ENCODE assay signal across 1 cellular context in the genomic region with DNA sequence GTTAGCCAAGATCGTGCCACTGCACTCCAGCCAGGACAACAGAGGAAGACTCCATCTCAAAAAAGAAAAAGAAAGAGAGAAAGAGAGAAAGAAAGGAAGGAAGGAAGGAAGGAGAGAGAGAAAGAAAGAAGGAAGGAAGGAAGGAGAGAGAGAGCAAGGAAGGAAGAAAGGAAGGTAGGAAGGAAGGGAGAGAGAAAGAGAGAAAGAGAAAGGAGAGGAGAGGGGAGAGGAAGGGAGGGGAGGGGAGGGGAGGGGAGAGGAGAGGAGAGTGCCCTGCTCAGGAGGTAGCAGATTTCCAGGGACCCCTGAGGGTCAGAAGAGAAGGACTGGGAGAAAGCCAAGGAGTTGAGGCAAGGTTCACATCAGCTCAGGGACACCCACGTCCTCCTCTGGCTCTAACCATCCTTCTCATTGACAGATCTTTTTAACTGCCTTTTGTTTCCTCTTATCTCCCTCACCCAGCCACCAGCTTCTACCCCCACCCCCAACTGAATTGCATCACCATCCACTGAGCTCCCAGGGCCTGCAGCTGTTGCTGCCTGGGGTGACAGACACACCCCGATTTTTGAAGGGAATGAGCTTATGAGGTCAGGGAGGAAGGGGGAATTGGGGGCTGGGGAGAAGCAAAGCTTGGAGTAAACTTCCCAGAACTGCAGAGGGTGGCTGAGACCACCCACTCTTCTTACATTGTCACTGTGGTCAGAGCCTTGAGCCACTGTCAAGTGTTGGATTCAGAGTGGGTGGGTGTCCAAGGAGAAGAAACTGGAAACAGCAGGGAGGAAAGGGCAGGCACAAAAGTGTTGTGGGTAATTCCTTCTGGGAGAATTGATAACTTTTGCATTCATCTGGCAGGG.
TF ChIP-seq lines count a peak whose summit lies in the region.

No MANE protein-coding gene starts in this region.

TF ChIP-seq in K562, 482 proteins besides CTCF, POLR2A, EP300 and RAD21 (continued from another document and continues in another):
- TF ChIP-seq, protein P1, sequence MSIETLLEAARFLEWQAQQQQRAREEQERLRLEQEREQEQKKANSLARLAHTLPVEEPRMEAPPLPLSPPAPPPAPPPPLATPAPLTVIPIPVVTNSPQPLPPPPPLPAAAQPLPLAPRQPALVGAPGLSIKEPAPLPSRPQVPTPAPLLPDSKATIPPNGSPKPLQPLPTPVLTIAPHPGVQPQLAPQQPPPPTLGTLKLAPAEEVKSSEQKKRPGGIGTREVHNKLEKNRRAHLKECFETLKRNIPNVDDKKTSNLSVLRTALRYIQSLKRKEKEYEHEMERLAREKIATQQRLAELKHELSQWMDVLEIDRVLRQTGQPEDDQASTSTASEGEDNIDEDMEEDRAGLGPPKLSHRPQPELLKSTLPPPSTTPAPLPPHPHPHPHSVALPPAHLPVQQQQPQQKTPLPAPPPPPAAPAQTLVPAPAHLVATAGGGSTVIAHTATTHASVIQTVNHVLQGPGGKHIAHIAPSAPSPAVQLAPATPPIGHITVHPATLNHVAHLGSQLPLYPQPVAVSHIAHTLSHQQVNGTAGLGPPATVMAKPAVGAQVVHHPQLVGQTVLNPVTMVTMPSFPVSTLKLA (conservative IDR thresholded peaks at IDR 0.05), result peak; percentile 86 to 92
- TF ChIP-seq SIX5 (IDR thresholded peaks at IDR 0.05; ENCODE audit: borderline replicate concordance in 1 of 2, insufficient read depth in 1 of 2, low read depth in 1 of 2, low read length in 2 of 2) (no peak), SMARCA4 (IDR thresholded peaks at IDR 0.05) (peak; percentile 100), HOXB6 (CRISPR knock-in tag; IDR thresholded peaks at IDR 0.05; ENCODE audit: borderline replicate concordance) (no peak), ZNF76 (CRISPR knock-in tag; IDR thresholded peaks at IDR 0.05; ENCODE audit: borderline replicate concordance) (no peak), ZNF175 (CRISPR knock-in tag; IDR thresholded peaks at IDR 0.05; ENCODE audit: low read depth) (peak; percentile 96), RBM25 (IDR thresholded peaks at IDR 0.05; ENCODE audit: low read depth, low read length, severe bottlenecking) (no peak), GABPA (tag; conservative IDR thresholded peaks at IDR 0.05; ENCODE audit: low read depth) (peak; percentile 8; the same call in 1 of the 2 replicates), ZEB2 (IDR thresholded peaks at IDR 0.05) (peak; percentile 94), NR1H2 (CRISPR knock-in tag; IDR thresholded peaks at IDR 0.05) (no peak), CREM (IDR thresholded peaks at IDR 0.05; ENCODE audit: low read depth) (peak; percentile 92), PPARD (CRISPR knock-in tag; IDR thresholded peaks at IDR 0.05) (no peak), HLTF (IDR thresholded peaks at IDR 0.05) (peak; percentile 92), KDM1A (IDR thresholded peaks at IDR 0.05) (peak; percentile 96 to 98), ZFX (CRISPR knock-in tag; IDR thresholded peaks at IDR 0.05) (peak; percentile 55), DNMT1 (IDR thresholded peaks at IDR 0.05) (0 out of 2 replicates have a peak, but pooled peaks have one; percentile 46), ZNF584 (CRISPR knock-in tag; IDR thresholded peaks at IDR 0.05; ENCODE audit: low read depth) (peak; percentile 96), HMGN3 (IDR thresholded peaks at IDR 0.05; ENCODE audit: borderline replicate concordance, extremely low read depth, insufficient read length, low read depth, low read length) (peak; percentile 94), NFXL1 (CRISPR knock-in tag; IDR thresholded peaks at IDR 0.05) (no peak), XRCC3 (IDR thresholded peaks at IDR 0.05) (no peak), ATF1 (CRISPR knock-in tag; IDR thresholded peaks at IDR 0.05) (no peak), ATF1 (tag; IDR thresholded peaks at IDR 0.05) (peak; percentile 88), ERF (CRISPR knock-in tag; IDR thresholded peaks at IDR 0.05) (no peak), STAT5A (IDR thresholded peaks at IDR 0.05; ENCODE audit: borderline replicate concordance, low read length) (peak; percentile 97), RUNX1 (IDR thresholded peaks at IDR 0.05; ENCODE audit: low read depth) (peak; percentile 90; the same call in 1 of the 2 replicates), BRD4 (IDR thresholded peaks at IDR 0.05) (peak; percentile 84), ELF4 (CRISPR knock-in tag; IDR thresholded peaks at IDR 0.05) (peak; percentile 96), ZNF121 (CRISPR knock-in tag; conservative IDR thresholded peaks at IDR 0.05) (no peak), ZNF408 (CRISPR knock-in tag; IDR thresholded peaks at IDR 0.05; ENCODE audit: low read depth) (no peak), ZNF146 (CRISPR knock-in tag; IDR thresholded peaks at IDR 0.05; ENCODE audit: unreplicated experiment) (no peak), BRCA1 (IDR thresholded peaks at IDR 0.05) (no peak), BRCA1 (CRISPR knock-in tag; IDR thresholded peaks at IDR 0.05) (no peak), SREBF1 (IDR thresholded peaks at IDR 0.05; ENCODE audit: borderline replicate concordance, low read depth, low read length) (no peak), DMBX1 (CRISPR knock-in tag; IDR thresholded peaks at IDR 0.05; ENCODE audit: borderline replicate concordance) (peak; percentile 94), FOXJ3 (CRISPR knock-in tag; IDR thresholded peaks at IDR 0.05) (no peak), ADNP (tag; IDR thresholded peaks at IDR 0.05) (peak; percentile 62; the same call in 1 of the 2 replicates), GATAD2B (IDR thresholded peaks at IDR 0.05; ENCODE audit: borderline replicate concordance) (peak; percentile 99), LCOR (CRISPR knock-in tag; IDR thresholded peaks at IDR 0.05) (peak; percentile 99), ZBTB1 (CRISPR knock-in tag; IDR thresholded peaks at IDR 0.05; ENCODE audit: borderline replicate concordance, low read depth) (no peak)
- TF ChIP-seq, protein P2, sequence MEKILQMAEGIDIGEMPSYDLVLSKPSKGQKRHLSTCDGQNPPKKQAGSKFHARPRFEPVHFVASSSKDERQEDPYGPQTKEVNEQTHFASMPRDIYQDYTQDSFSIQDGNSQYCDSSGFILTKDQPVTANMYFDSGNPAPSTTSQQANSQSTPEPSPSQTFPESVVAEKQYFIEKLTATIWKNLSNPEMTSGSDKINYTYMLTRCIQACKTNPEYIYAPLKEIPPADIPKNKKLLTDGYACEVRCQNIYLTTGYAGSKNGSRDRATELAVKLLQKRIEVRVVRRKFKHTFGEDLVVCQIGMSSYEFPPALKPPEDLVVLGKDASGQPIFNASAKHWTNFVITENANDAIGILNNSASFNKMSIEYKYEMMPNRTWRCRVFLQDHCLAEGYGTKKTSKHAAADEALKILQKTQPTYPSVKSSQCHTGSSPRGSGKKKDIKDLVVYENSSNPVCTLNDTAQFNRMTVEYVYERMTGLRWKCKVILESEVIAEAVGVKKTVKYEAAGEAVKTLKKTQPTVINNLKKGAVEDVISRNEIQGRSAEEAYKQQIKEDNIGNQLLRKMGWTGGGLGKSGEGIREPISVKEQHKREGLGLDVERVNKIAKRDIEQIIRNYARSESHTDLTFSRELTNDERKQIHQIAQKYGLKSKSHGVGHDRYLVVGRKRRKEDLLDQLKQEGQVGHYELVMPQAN (IDR thresholded peaks at IDR 0.05; ENCODE audit: borderline replicate concordance), result peak; percentile 45
- TF ChIP-seq, protein P3, sequence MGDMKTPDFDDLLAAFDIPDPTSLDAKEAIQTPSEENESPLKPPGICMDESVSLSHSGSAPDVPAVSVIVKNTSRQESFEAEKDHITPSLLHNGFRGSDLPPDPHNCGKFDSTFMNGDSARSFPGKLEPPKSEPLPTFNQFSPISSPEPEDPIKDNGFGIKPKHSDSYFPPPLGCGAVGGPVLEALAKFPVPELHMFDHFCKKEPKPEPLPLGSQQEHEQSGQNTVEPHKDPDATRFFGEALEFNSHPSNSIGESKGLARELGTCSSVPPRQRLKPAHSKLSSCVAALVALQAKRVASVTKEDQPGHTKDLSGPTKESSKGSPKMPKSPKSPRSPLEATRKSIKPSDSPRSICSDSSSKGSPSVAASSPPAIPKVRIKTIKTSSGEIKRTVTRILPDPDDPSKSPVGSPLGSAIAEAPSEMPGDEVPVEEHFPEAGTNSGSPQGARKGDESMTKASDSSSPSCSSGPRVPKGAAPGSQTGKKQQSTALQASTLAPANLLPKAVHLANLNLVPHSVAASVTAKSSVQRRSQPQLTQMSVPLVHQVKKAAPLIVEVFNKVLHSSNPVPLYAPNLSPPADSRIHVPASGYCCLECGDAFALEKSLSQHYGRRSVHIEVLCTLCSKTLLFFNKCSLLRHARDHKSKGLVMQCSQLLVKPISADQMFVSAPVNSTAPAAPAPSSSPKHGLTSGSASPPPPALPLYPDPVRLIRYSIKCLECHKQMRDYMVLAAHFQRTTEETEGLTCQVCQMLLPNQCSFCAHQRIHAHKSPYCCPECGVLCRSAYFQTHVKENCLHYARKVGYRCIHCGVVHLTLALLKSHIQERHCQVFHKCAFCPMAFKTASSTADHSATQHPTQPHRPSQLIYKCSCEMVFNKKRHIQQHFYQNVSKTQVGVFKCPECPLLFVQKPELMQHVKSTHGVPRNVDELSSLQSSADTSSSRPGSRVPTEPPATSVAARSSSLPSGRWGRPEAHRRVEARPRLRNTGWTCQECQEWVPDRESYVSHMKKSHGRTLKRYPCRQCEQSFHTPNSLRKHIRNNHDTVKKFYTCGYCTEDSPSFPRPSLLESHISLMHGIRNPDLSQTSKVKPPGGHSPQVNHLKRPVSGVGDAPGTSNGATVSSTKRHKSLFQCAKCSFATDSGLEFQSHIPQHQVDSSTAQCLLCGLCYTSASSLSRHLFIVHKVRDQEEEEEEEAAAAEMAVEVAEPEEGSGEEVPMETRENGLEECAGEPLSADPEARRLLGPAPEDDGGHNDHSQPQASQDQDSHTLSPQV (IDR thresholded peaks at IDR 0.05), result peak; percentile 97
- TF ChIP-seq, protein P4, sequence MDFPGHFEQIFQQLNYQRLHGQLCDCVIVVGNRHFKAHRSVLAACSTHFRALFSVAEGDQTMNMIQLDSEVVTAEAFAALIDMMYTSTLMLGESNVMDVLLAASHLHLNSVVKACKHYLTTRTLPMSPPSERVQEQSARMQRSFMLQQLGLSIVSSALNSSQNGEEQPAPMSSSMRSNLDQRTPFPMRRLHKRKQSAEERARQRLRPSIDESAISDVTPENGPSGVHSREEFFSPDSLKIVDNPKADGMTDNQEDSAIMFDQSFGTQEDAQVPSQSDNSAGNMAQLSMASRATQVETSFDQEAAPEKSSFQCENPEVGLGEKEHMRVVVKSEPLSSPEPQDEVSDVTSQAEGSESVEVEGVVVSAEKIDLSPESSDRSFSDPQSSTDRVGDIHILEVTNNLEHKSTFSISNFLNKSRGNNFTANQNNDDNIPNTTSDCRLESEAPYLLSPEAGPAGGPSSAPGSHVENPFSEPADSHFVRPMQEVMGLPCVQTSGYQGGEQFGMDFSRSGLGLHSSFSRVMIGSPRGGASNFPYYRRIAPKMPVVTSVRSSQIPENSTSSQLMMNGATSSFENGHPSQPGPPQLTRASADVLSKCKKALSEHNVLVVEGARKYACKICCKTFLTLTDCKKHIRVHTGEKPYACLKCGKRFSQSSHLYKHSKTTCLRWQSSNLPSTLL (IDR thresholded peaks at IDR 0.05), result peak; percentile 53; the same call in 1 of the 2 replicates
- TF ChIP-seq, protein P5, sequence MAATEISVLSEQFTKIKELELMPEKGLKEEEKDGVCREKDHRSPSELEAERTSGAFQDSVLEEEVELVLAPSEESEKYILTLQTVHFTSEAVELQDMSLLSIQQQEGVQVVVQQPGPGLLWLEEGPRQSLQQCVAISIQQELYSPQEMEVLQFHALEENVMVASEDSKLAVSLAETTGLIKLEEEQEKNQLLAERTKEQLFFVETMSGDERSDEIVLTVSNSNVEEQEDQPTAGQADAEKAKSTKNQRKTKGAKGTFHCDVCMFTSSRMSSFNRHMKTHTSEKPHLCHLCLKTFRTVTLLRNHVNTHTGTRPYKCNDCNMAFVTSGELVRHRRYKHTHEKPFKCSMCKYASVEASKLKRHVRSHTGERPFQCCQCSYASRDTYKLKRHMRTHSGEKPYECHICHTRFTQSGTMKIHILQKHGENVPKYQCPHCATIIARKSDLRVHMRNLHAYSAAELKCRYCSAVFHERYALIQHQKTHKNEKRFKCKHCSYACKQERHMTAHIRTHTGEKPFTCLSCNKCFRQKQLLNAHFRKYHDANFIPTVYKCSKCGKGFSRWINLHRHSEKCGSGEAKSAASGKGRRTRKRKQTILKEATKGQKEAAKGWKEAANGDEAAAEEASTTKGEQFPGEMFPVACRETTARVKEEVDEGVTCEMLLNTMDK (IDR thresholded peaks at IDR 0.05; ENCODE audit: borderline replicate concordance, insufficient read depth, low read depth, low read length, poor library complexity, severe bottlenecking), result no peak
- TF ChIP-seq, protein P6, sequence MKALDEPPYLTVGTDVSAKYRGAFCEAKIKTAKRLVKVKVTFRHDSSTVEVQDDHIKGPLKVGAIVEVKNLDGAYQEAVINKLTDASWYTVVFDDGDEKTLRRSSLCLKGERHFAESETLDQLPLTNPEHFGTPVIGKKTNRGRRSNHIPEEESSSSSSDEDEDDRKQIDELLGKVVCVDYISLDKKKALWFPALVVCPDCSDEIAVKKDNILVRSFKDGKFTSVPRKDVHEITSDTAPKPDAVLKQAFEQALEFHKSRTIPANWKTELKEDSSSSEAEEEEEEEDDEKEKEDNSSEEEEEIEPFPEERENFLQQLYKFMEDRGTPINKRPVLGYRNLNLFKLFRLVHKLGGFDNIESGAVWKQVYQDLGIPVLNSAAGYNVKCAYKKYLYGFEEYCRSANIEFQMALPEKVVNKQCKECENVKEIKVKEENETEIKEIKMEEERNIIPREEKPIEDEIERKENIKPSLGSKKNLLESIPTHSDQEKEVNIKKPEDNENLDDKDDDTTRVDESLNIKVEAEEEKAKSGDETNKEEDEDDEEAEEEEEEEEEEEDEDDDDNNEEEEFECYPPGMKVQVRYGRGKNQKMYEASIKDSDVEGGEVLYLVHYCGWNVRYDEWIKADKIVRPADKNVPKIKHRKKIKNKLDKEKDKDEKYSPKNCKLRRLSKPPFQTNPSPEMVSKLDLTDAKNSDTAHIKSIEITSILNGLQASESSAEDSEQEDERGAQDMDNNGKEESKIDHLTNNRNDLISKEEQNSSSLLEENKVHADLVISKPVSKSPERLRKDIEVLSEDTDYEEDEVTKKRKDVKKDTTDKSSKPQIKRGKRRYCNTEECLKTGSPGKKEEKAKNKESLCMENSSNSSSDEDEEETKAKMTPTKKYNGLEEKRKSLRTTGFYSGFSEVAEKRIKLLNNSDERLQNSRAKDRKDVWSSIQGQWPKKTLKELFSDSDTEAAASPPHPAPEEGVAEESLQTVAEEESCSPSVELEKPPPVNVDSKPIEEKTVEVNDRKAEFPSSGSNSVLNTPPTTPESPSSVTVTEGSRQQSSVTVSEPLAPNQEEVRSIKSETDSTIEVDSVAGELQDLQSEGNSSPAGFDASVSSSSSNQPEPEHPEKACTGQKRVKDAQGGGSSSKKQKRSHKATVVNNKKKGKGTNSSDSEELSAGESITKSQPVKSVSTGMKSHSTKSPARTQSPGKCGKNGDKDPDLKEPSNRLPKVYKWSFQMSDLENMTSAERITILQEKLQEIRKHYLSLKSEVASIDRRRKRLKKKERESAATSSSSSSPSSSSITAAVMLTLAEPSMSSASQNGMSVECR (CRISPR knock-in tag; IDR thresholded peaks at IDR 0.05), result peak; percentile 92
- TF ChIP-seq, protein P7, sequence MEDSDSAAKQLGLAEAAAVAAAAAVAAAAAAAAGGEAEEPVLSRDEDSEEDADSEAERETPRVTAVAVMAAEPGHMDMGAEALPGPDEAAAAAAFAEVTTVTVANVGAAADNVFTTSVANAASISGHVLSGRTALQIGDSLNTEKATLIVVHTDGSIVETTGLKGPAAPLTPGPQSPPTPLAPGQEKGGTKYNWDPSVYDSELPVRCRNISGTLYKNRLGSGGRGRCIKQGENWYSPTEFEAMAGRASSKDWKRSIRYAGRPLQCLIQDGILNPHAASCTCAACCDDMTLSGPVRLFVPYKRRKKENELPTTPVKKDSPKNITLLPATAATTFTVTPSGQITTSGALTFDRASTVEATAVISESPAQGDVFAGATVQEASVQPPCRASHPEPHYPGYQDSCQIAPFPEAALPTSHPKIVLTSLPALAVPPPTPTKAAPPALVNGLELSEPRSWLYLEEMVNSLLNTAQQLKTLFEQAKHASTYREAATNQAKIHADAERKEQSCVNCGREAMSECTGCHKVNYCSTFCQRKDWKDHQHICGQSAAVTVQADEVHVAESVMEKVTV (CRISPR knock-in tag; IDR thresholded peaks at IDR 0.05), result no peak; the same call in 1 of the 2 replicates
